9 cellular contexts compared by ENCODE assay signal in the genomic region with DNA sequence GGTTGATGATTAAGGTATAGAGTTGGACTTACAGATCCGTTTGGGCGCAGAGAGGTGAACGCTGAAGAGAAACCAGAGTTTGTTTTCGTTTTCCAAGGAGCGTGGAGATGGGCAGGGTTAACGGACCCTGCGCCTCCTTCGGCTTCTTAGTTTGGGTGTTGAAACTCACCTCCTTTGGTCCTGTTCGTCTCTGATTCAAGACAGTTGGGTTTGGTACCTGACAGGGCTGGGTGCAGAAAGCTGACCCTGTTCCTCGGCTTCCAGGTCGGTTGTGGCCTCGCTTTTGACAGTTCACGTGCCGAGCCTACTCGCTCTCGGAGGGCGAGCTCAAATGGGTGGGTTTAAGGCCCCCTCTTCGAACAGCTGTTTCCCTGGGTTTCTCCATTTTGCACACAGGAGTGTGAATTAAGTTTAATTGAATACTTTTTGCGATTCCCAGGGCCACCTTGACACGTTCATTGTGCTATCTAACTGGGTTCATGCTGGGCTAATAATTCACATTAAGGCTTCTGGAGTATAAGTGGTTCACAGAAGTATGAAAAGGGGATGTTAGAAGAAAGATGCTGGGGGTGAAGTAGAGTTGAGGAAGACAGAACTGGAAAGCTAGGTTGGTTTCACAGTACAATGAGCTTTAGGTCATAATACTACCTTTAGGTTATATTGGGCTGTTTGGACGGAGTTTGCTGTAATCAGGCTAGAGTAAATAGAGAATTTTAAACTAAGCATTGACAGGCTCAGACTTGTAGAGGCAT. TPM values are rescaled to one million over a fixed set of nuclear protein-coding genes. Genes with fewer than 3 reads are reported as not detected.
DNase-seq lines count a peak whose midpoint lies in the region; ATAC-seq and TF ChIP-seq lines count a peak whose summit lies in the region.
"Had no signal": no experiment of that assay in that cellular context is flagged by ENCODE, and none has a peak within 500 bp of the region (broad histone marks: within the 10 kb centered on the region; RNA-seq: fewer than 3 reads in every experiment).

No MANE protein-coding gene starts in this region.

- TF ChIP-seq CTCF in HL-60 (IDR thresholded peaks at IDR 0.05; ENCODE audit: insufficient read depth, low read length), result no peak
- TF ChIP-seq CTCF in hepatocyte (IDR thresholded peaks at IDR 0.05; ENCODE audit: poor library complexity), result no peak

- H3K36me3 Mint-ChIP-seq in activated CD4-positive, alpha-beta T cell treated with anti-CD3 and anti-CD28 coated beads, Interleukin-2, amount 10 ng/mL, durations not matched to agents 24 days and 14 days (ENCODE audit: low read depth), result peaks cover 18% of the 10 kb centered on the region

- H3K4me3 Mint-ChIP-seq in activated CD4-positive, alpha-beta T cell treated with anti-CD3 and anti-CD28 coated beads, Interleukin-2, amount 10 ng/mL, durations not matched to agents 24 days and 14 days, result no peak overlapping the region
- H3K4me3 Mint-ChIP-seq: dendritic cell treated with granulocyte-macrophage colony-stimulating factor and Interleukin-4, amounts not matched to agents 40 ng/mL and 50 ng/mL, for 4 days had no signal

- peaks cover 33% of the 10 kb centered on the region for H3K4me1 Mint-ChIP-seq in activated CD4-positive, alpha-beta T cell treated with anti-CD3 and anti-CD28 coated beads, Interleukin-2, amount 10 ng/mL, durations not matched to agents 24 days and 14 days

- ATAC-seq in HG02759 (IDR thresholded peaks at IDR 0.05; ENCODE audit: unreplicated experiment), result no peak
- ATAC-seq in HG02870 (IDR thresholded peaks at IDR 0.05; ENCODE audit: unreplicated experiment), result no peak

- WGBS in hepatocyte (ENCODE audit: low lambda C conversion rate, missing lambda C conversion rate), result 1% methylated on average over 21 of the region's 21 CpGs

- peak overlapping the region; percentile 74 for H2AFZ ChIP-seq in hepatocyte

- H3K27ac ChIP-seq in HL-60 (replicated peaks) (peak overlapping the region; percentile 78), hepatocyte (peak overlapping the region; percentile 85)

- H3K9me3 Mint-ChIP-seq in activated CD4-positive, alpha-beta T cell treated with anti-CD3 and anti-CD28 coated beads, Interleukin-2, amount 10 ng/mL, durations not matched to agents 24 days and 14 days, result no peaks in the 10 kb centered on the region
- H3K9me3 Mint-ChIP-seq: dendritic cell treated with granulocyte-macrophage colony-stimulating factor and Interleukin-4, amounts not matched to agents 40 ng/mL and 50 ng/mL, for 4 days had no signal

- H3K9me2 ChIP-seq in hepatocyte (replicated peaks; ENCODE audit: insufficient read depth), result no peaks in the 10 kb centered on the region

- DNase-seq in activated CD4-positive, alpha-beta T cell treated with anti-CD3 and anti-CD28 coated beads, Interleukin-2, amount 10 ng/mL, durations not matched to agents 24 days and 14 days, result peak; percentile 83
- DNase-seq in activated CD4-positive, alpha-beta T cell treated with anti-CD3 and anti-CD28 coated beads for 4 hours, result no peak
- no peak for DNase-seq in HL-60 (ENCODE audit: low read depth in 1 of 2, low spot score in 1 of 2)
- DNase-seq in activated CD4-positive, alpha-beta T cell treated with anti-CD3 and anti-CD28 coated beads, Interleukin-2, amount 50 U/mL, for 1 hour, result peak; percentile 18
- peak; percentile 25 for DNase-seq in hepatocyte (ENCODE audit: low spot score)
- DNase-seq in stimulated activated CD4-positive, alpha-beta T cell treated with anti-CD3 and anti-CD28 coated beads, Interleukin-4, amount 100 ng/mL, for 1 hour, result peak; percentile 9

- H3K4me3 ChIP-seq in HL-60 (replicated peaks; ENCODE audit: insufficient read depth, low read length) (peak overlapping the region; percentile 73), hepatocyte (peak overlapping the region; percentile 35)

- H3K27me3 Mint-ChIP-seq in activated CD4-positive, alpha-beta T cell treated with anti-CD3 and anti-CD28 coated beads, Interleukin-2, amount 10 ng/mL, durations not matched to agents 24 days and 14 days, result no peaks in the 10 kb centered on the region
- H3K27me3 Mint-ChIP-seq: dendritic cell treated with granulocyte-macrophage colony-stimulating factor and Interleukin-4, amounts not matched to agents 40 ng/mL and 50 ng/mL, for 4 days had no signal

- peaks cover 76% of the 10 kb centered on the region for H3K79me2 ChIP-seq in hepatocyte

- H3K27me3 ChIP-seq in HL-60 (ENCODE audit: insufficient read depth, poor library complexity, severe bottlenecking), result no peaks in the 10 kb centered on the region
- no peaks in the 10 kb centered on the region for H3K27me3 ChIP-seq in hepatocyte

- peak overlapping the region; percentile 88 for H3K4me2 ChIP-seq in hepatocyte

- H3K9me3 ChIP-seq in hepatocyte (ENCODE audit: low read depth), result no peaks in the 10 kb centered on the region

- peaks cover 13% of the 10 kb centered on the region for H3K4me1 ChIP-seq in hepatocyte (ENCODE audit: insufficient read depth)

- no peak overlapping the region for H3K27ac Mint-ChIP-seq in activated CD4-positive, alpha-beta T cell treated with anti-CD3 and anti-CD28 coated beads, Interleukin-2, amount 10 ng/mL, durations not matched to agents 24 days and 14 days
- H3K27ac Mint-ChIP-seq: dendritic cell treated with granulocyte-macrophage colony-stimulating factor and Interleukin-4, amounts not matched to agents 40 ng/mL and 50 ng/mL, for 4 days had no signal

- intact Hi-C loops in activated CD4-positive, alpha-beta T cell treated with anti-CD3 and anti-CD28 coated beads, Interleukin-2, amount 10 ng/mL, durations not matched to agents 24 days and 14 days (cut with micrococcal nuclease), result loop anchor here (1.0 to 10.0 kb wide), 5 partner anchors 9 to 1024 kb away; partner anchors contain the start of gene SLC7A1

- H3K36me3 ChIP-seq in hepatocyte (replicated peaks; ENCODE audit: insufficient read depth, low read depth), result no peaks in the 10 kb centered on the region

- no peaks in the 10 kb centered on the region for H4K20me1 ChIP-seq in hepatocyte (ENCODE audit: insufficient read depth, poor library complexity, severe bottlenecking)

RNA-seq across cellular contexts. Expression of gene USPL1, which starts 0.6 kb away (rescaled TPM):
- 16.2 and 18.7 TPM in 2 replicates for total RNA-seq in activated CD4-positive, alpha-beta T cell treated with anti-CD3 and anti-CD28 coated beads, Interleukin-2, amount 10 ng/mL, durations not matched to agents 24 days and 14 days
- 22.0 and 26.4 TPM in 2 replicates for total RNA-seq in hepatocyte
- polyA plus RNA-seq in hepatocyte, result 9.5 and 9.7 TPM in 2 replicates

Comparison
In these comparisons a context has a peak if more than half of its experiments do, and no peak if none do; other contexts are left out.
1. DNase-seq: peak in activated CD4-positive, alpha-beta T cell treated with anti-CD3 and anti-CD28 coated beads, Interleukin-2, amount 10 ng/mL, durations not matched to agents 24 days and 14 days (single experiment), activated CD4-positive, alpha-beta T cell treated with anti-CD3 and anti-CD28 coated beads, Interleukin-2, amount 50 U/mL, for 1 hour (single experiment), hepatocyte (single experiment) and stimulated activated CD4-positive, alpha-beta T cell treated with anti-CD3 and anti-CD28 coated beads, Interleukin-4, amount 100 ng/mL, for 1 hour (single experiment); none in activated CD4-positive, alpha-beta T cell treated with anti-CD3 and anti-CD28 coated beads for 4 hours (0 of 2) and HL-60 (0 of 2).